23 cellular contexts compared by ENCODE assay signal in genomic region chr14:53792909-53793308, GRCh38.
DNase-seq lines count a peak whose midpoint lies in the region; ATAC-seq and TF ChIP-seq lines count a peak whose summit lies in the region.
"Had no signal": no experiment of that assay in that cellular context is flagged by ENCODE, and none has a peak within 500 bp of the region (broad histone marks: within the 10 kb centered on the region; RNA-seq: fewer than 3 reads in every experiment).

No MANE protein-coding gene starts in this region.

- H3K4me3 ChIP-seq in right lobe of liver (no peak overlapping the region), aorta (ENCODE audit: low read length in 2 of 2) (no peak overlapping the region)
- H3K4me3 ChIP-seq: adrenal gland, esophagus muscularis mucosa, HAP-1, heart left ventricle, psoas muscle, SK-N-MC, smooth muscle cell had no signal

- POLR2A ChIA-PET in GM10248 (lab: Yijun Ruan, JAX) = no interaction called here

- CTCF ChIA-PET in GM10248 (lab: Yijun Ruan, JAX) = interaction anchor here (0.8 to 1.2 kb wide), 2 partner anchors 8 to 28 kb away, joined by 3 read pairs; no protein-coding TSS in a partner anchor

- H3K4me1 ChIP-seq in right lobe of liver (no peaks in the 10 kb centered on the region), aorta (ENCODE audit: control insufficient read depth in 1 of 2, insufficient read depth in 2 of 2, low read length in 2 of 2) (no peaks in the 10 kb centered on the region)
- H3K4me1 ChIP-seq: adrenal gland, HAP-1, psoas muscle had no signal

- no peaks in the 10 kb centered on the region for H3K27me3 ChIP-seq in right lobe of liver
- peaks cover 0 to 3% of the 10 kb centered on the region in 2 donors for H3K27me3 ChIP-seq in aorta (ENCODE audit: control insufficient read depth in 1 of 2, insufficient read depth in 2 of 2, low read length in 1 of 2)
- H3K27me3 ChIP-seq: adrenal gland, esophagus muscularis mucosa, heart left ventricle had no signal

- ATAC-seq in right lobe of liver (peak in 3 of 4 donors; percentile 27 to 54 (median 45)), aorta (ENCODE audit: low FRiP score) (no peak)
- ATAC-seq: heart left ventricle, psoas muscle had no signal

- TF ChIP-seq CTCF in GM10248 (IDR thresholded peaks at IDR 0.05; ENCODE audit: control extremely low read depth, extremely low read depth, low read depth, missing control alignments) (peak; percentile 11), right lobe of liver (IDR thresholded peaks at IDR 0.05) (peak in 3 of 4 donors; percentile 14 to 21 (median 20))

- no peaks in the 10 kb centered on the region for H3K36me3 ChIP-seq in right lobe of liver
- H3K36me3 ChIP-seq in aorta (ENCODE audit: control insufficient read depth in 1 of 2, insufficient read depth in 2 of 2, low read length in 1 of 2) = no peaks in the 10 kb centered on the region
- H3K36me3 ChIP-seq: adrenal gland, esophagus muscularis mucosa, HAP-1, heart left ventricle had no signal

- intact Hi-C loops in right lobe of liver (cut with DNase I) = no loop called here
- intact Hi-C loops in aorta (cut with DNase I) = no loop called here

- DNase-seq in GM10248 (ENCODE audit: extremely low spot score) = no peak
- DNase-seq in HT1080 (ENCODE audit: low read depth) = peak; percentile 8
- peak; percentile 11 for DNase-seq in dermis blood vessel endothelial cell
- no peak for DNase-seq in right lobe of liver
- DNase-seq in ecto neural progenitor cell (ENCODE audit: low spot score) = no peak
- no peak for DNase-seq in aorta
- no peak for DNase-seq in NCI-H510A (lab: John Stamatoyannopoulos, UW)
- no peak for DNase-seq in NCI-H526 (lab: John Stamatoyannopoulos, UW)
- DNase-seq: activated CD4-positive, CD25-positive, alpha-beta regulatory T cell treated with anti-CD3 and anti-CD28 coated beads, Interleukin-2, amount 50 U/mL, for 72 hours; activated effector memory CD4-positive, alpha-beta T cell treated with Interleukin-2 at 50 U/mL for 16 hours; adrenal gland; GDM1; heart left ventricle; KG1; NCI-H1048; NCI-H2081 treated with DMSO at 0.1 percent for 48 hours; NCI-H69; psoas muscle; stimulated activated CD4-positive, alpha-beta T cell treated with anti-CD3 and anti-CD28 coated beads, Interleukin-4, amount 100 ng/mL, for 4 hours had no signal

- no peak for TF ChIP-seq POLR2A in right lobe of liver (IDR thresholded peaks at IDR 0.05)

- H3K27ac ChIP-seq in right lobe of liver = no peak overlapping the region
- no peak overlapping the region for H3K27ac ChIP-seq in aorta (ENCODE audit: low read depth in 1 of 2, low read length in 2 of 2)
- H3K27ac ChIP-seq: adrenal gland, esophagus muscularis mucosa, heart left ventricle, psoas muscle, SK-N-MC had no signal

- H3K9me3 ChIP-seq in right lobe of liver = no peaks in the 10 kb centered on the region
- no peaks in the 10 kb centered on the region for H3K9me3 ChIP-seq in aorta (ENCODE audit: control insufficient read depth, low read length)
- H3K9me3 ChIP-seq: adrenal gland, esophagus muscularis mucosa, HAP-1, heart left ventricle, psoas muscle had no signal

- 73% methylated on average over 1 of the region's 1 CpG for WGBS in right lobe of liver (ENCODE audit: insufficient coverage, low coverage, low lambda C conversion rate, missing lambda C conversion rate)
- WGBS in aorta, 2 donors = 95 to 100% methylated on average over 1 of the region's 1 CpG

Comparison
In these comparisons a context has a peak if more than half of its experiments do, and no peak if none do; other contexts are left out.
1. DNase-seq: peak in HT1080 (single experiment) and dermis blood vessel endothelial cell (single experiment); none in GM10248 (single experiment), right lobe of liver (0 of 3), ecto neural progenitor cell (single experiment), aorta (0 of 2), NCI-H510A (single experiment) and NCI-H526 (0 of 2).